Comparison of ENCODE assay signal across 10 cellular contexts in genomic region chr1:215569987-215570824, GRCh38. TPM values are rescaled to one million over a fixed set of nuclear protein-coding genes. Genes with fewer than 3 reads are reported as not detected.
DNase-seq lines count a peak whose midpoint lies in the region; TF ChIP-seq lines count a peak whose summit lies in the region.
"Had no signal": no experiment of that assay in that cellular context is flagged by ENCODE, and none has a peak within 500 bp of the region (broad histone marks: within the 10 kb centered on the region; RNA-seq: fewer than 3 reads in every experiment).

No MANE protein-coding gene starts in this region.

- TSS peak; percentile 10 for BruUV-seq in mammary epithelial cell (replicated peaks; lab: Mats Ljungman, UMichigan)

- H3K36me3 ChIP-seq in mammary epithelial cell (ENCODE audit: insufficient read depth, low read length) (no peaks in the 10 kb centered on the region), neural cell (ENCODE audit: insufficient read depth, low read length) (no peaks in the 10 kb centered on the region), Karpas-422 (ENCODE audit: insufficient read depth, low read length) (no peaks in the 10 kb centered on the region)

- intact Hi-C loops in mammary epithelial cell (cut with micrococcal nuclease) (no loop called here), posterior cingulate gyrus (cut with DNase I) (loop anchor here (10.0 kb wide), 1 partner anchor 1035 kb away; no protein-coding TSS in a partner anchor)

- TF ChIP-seq RAD21 in neural cell (conservative IDR thresholded peaks at IDR 0.05), result no peak

- in situ Hi-C loops in Caki2 (cut with HindIII; ENCODE audit: low pct_unique_long_range_greater_than_20kb, low sequenced_read_pairs), result no loop called here
- in situ Hi-C loops in mammary epithelial cell (cut with MboI; ENCODE audit: low sequenced_read_pairs in 2 of 2), result no loop called here

- dilution Hi-C loops in mammary epithelial cell (cut with HindIII; ENCODE audit: low sequenced_read_pairs), result no loop called here

- H2AFZ ChIP-seq in mammary epithelial cell (ENCODE audit: low read depth, low read length) (no peak overlapping the region), neural cell (ENCODE audit: low read depth, low read length) (no peak overlapping the region), Karpas-422 (ENCODE audit: low read length) (no peak overlapping the region)

- TF ChIP-seq CTCF in LNCaP clone FGC (IDR thresholded peaks at IDR 0.05; ENCODE audit: control insufficient read depth, extremely low read depth, insufficient read depth) (no peak), mammary epithelial cell (conservative IDR thresholded peaks at IDR 0.05 in 1 of 2, IDR thresholded peaks at IDR 0.05 in 1 of 2; ENCODE audit: extremely low read depth in 1 of 2, insufficient read depth in 1 of 2, low read depth in 1 of 2, low read length in 2 of 2) (no peak), neural cell (IDR thresholded peaks at IDR 0.05; ENCODE audit: poor library complexity, severe bottlenecking) (no peak)

- H3K9ac ChIP-seq in mammary epithelial cell (ENCODE audit: insufficient read depth, low read length) (no peak overlapping the region), neural cell (ENCODE audit: low read length) (no peak overlapping the region), Karpas-422 (ENCODE audit: low read length) (no peak overlapping the region)

- H3K27me3 ChIP-seq in mammary epithelial cell (ENCODE audit: insufficient read depth, low read length), result no peaks in the 10 kb centered on the region
- H3K27me3 ChIP-seq in neural cell (ENCODE audit: insufficient read depth, low read depth, low read length), result no peaks in the 10 kb centered on the region
- H3K27me3 ChIP-seq in Karpas-422 (ENCODE audit: low read length), result no peaks in the 10 kb centered on the region

- H3F3A ChIP-seq in neural cell (ENCODE audit: insufficient read depth, low read length, poor library complexity, severe bottlenecking), result no peaks in the 10 kb centered on the region

- H3K27ac ChIP-seq in mammary epithelial cell (ENCODE audit: insufficient read depth, low read depth, low read length) (peak overlapping the region; percentile 25), neural cell (ENCODE audit: low read length) (no peak overlapping the region), Karpas-422 (ENCODE audit: low read length) (no peak overlapping the region)

- H3K4me1 ChIP-seq in mammary epithelial cell (ENCODE audit: insufficient read depth, low read length), result peaks cover 21% of the 10 kb centered on the region
- H3K4me1 ChIP-seq in Karpas-422 (ENCODE audit: low read length), result no peaks in the 10 kb centered on the region

- H3K4me3 ChIP-seq in LNCaP clone FGC (ENCODE audit: low read depth, low read length) (peak overlapping the region; percentile 38), mammary epithelial cell (replicated peaks in 1 of 3; ENCODE audit: insufficient read depth in 1 of 3, low read depth in 2 of 3, low read length in 3 of 3) (peak overlapping the region in 1 of 3 experiments; percentile 25), neural cell (ENCODE audit: low read length) (peak overlapping the region; percentile 87), Karpas-422 (ENCODE audit: low read length) (no peak overlapping the region)

- H3K9me3 ChIP-seq in mammary epithelial cell (replicated peaks; ENCODE audit: insufficient read depth, low read length) (no peaks in the 10 kb centered on the region), neural cell (ENCODE audit: low read length) (no peaks in the 10 kb centered on the region), Karpas-422 (ENCODE audit: low read length) (no peaks in the 10 kb centered on the region)

- DNase-seq in Caki2 (ENCODE audit: low read depth) (peak; percentile 30), LNCaP clone FGC (ENCODE audit: low read depth) (peak; percentile 77), mammary epithelial cell (peak; percentile 41), DMS114 treated with DMSO at 0.1 percent for 48 hours (lab: John Stamatoyannopoulos, UW; ENCODE audit: unreplicated experiment) (no peak), globus pallidus (ENCODE audit: low spot score) (no peak), Karpas-422 (no peak), posterior cingulate gyrus (no peak)
- DNase-seq: activated naive CD4-positive, alpha-beta T cell treated with Interleukin-2 at 50 U/mL for 16 hours; stimulated activated CD4-positive, alpha-beta T cell treated with anti-CD3 and anti-CD28 coated beads, Interleukin-2, amount 100 ng/mL, for 48 hours had no signal

- 59% methylated on average over 3 of the region's 3 CpGs for WGBS in mammary epithelial cell (ENCODE audit: low coverage, missing lambda C conversion rate)

- CTCF ChIA-PET in mammary epithelial cell (lab: Charles Lee; ENCODE audit: low non-redundant PET), result interaction anchor here (0.6 kb wide), 1 partner anchor 43 kb away, joined by 3 read pairs; no protein-coding TSS in a partner anchor

- H3K79me2 ChIP-seq in mammary epithelial cell (ENCODE audit: insufficient read depth, low read length) (peaks cover 80% of the 10 kb centered on the region), neural cell (replicated peaks; ENCODE audit: insufficient read depth, low read length) (peaks cover 58% of the 10 kb centered on the region), Karpas-422 (ENCODE audit: low read length) (no peaks in the 10 kb centered on the region)

- H3K4me2 ChIP-seq in mammary epithelial cell (ENCODE audit: insufficient read depth, low read depth, low read length) (peak overlapping the region; percentile 66), neural cell (ENCODE audit: low read length) (no peak overlapping the region), Karpas-422 (ENCODE audit: low read depth, low read length, poor library complexity, severe bottlenecking) (no peak overlapping the region)

- no peak for TF ChIP-seq EP300 in neural cell (conservative IDR thresholded peaks at IDR 0.05; ENCODE audit: poor library complexity, severe bottlenecking)

- no peaks in the 10 kb centered on the region for H4K20me1 ChIP-seq in mammary epithelial cell (ENCODE audit: insufficient read depth, low read length)
- no peaks in the 10 kb centered on the region for H4K20me1 ChIP-seq in neural cell (ENCODE audit: insufficient read depth)
- no peaks in the 10 kb centered on the region for H4K20me1 ChIP-seq in Karpas-422 (ENCODE audit: insufficient read depth, low read depth, low read length)

- H3K9me2 ChIP-seq in neural cell (ENCODE audit: insufficient read depth, low read length) (no peaks in the 10 kb centered on the region), Karpas-422 (replicated peaks; ENCODE audit: insufficient read depth, low read length) (no peaks in the 10 kb centered on the region)

TF ChIP-seq in neural cell, 6 proteins besides CTCF, POLR2A, EP300 and RAD21:
- TF ChIP-seq TAF1 (IDR thresholded peaks at IDR 0.05; ENCODE audit: low read depth) (no peak), POLR2AphosphoS5 (IDR thresholded peaks at IDR 0.05) (no peak), EZH2 (IDR thresholded peaks at IDR 0.05; ENCODE audit: borderline replicate concordance, insufficient read depth, low read length, poor library complexity, severe bottlenecking) (no peak), MXI1 (conservative IDR thresholded peaks at IDR 0.05; ENCODE audit: poor library complexity, severe bottlenecking) (no peak), SMC3 (conservative IDR thresholded peaks at IDR 0.05; ENCODE audit: poor library complexity) (no peak)

RNA-seq across cellular contexts. Expression of gene KCTD3, which starts 3.1 kb away (rescaled TPM):
- total RNA-seq in Caki2 (2014; rRNA removed; shearing (Covaris generic); ENCODE audit: low replicate concordance), result 22.2 and 27.1 TPM in 2 replicates
- total RNA-seq in mammary epithelial cell, result 10 to 100 TPM; 31.7 to 38.6 TPM
- polyA plus RNA-seq in mammary epithelial cell (28.3 TPM), neural cell (80.6 and 82.9 TPM in 2 replicates)
- polyA minus RNA-seq in mammary epithelial cell (43.3 TPM), neural cell (66.5 and 74.4 TPM in 2 replicates)
- total RNA-seq in Karpas-422 (2014; rRNA removed; shearing (Covaris generic); ENCODE audit: low replicate concordance), result not detected in 2 replicates

Comparison
In these comparisons a context has a peak if more than half of its experiments do, and no peak if none do; other contexts are left out.
1. DNase-seq: peak in Caki2 (single experiment), LNCaP clone FGC (single experiment) and mammary epithelial cell (single experiment); none in DMS114 treated with DMSO at 0.1 percent for 48 hours (single experiment), globus pallidus (single experiment), Karpas-422 (single experiment) and posterior cingulate gyrus (0 of 10).
2. RNA of gene KCTD3, which starts 3.1 kb away (total RNA-seq): 31.7 to 38.6 TPM in mammary epithelial cell and 22.2 to 27.1 TPM in Caki2; not detected in Karpas-422; every median in the first group is over 10 times any median in the second.